In the genomic region with DNA sequence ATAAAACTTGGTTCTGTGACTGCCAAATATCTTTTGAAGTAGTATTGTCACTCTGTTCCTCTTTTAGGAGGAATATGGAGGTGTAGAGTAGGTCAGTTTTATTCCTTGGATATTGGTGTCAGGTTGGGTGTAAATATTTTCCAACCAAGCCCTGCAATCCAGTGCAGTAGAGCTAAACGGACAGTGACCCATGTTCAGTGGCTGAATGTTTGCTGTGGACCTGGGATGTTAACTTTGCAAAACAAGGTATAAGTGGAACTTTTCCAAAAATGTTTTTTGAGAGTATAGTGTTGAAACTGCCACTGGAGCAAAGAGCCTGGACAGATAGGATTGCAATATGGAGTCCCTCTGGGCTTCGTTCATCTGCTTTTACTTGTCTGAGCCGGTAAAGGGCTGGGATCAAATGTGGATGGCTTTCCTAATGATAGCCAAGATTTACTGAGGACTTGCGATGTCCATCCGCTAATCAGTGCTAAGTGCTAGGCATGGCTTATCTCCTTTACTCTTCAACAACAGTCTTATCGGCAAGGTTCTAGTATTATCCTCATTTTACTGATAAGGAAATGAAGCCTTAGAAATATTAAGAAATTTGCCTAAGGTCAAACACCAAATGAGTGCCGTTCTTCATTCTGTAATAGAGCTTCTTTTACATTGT, we compare ENCODE assay signal across 15 cellular contexts.
A peak's percentile ranks its signal among the peaks of the same experiment; 100 is the strongest.
DNase-seq lines count a peak whose midpoint lies in the region; ATAC-seq, FAIRE-seq and TF ChIP-seq lines count a peak whose summit lies in the region.
"Had no signal": no experiment of that assay in that cellular context is flagged by ENCODE, and none has a peak within 500 bp of the region (broad histone marks: within the 10 kb centered on the region; RNA-seq: fewer than 3 reads in every experiment).

No MANE protein-coding gene starts in this region.

- H3K9me1 ChIP-seq in K562 (ENCODE audit: control insufficient read depth, insufficient read depth, low read length) = no peaks in the 10 kb centered on the region

- H2AFZ ChIP-seq in HepG2 (ENCODE audit: low read length) (no peak overlapping the region), K562 (ENCODE audit: low read depth, low read length) (no peak overlapping the region)

- no peak overlapping the region for H3K27ac ChIP-seq in liver (ENCODE audit: low read depth in 1 of 2, low read length in 2 of 2)
- H3K27ac ChIP-seq in HepG2 (ENCODE audit: extremely low read length, insufficient read depth, low read length) = no peak overlapping the region
- H3K27ac ChIP-seq in K562 (ENCODE audit: extremely low read depth, low read depth, low read length) = no peak overlapping the region
- H3K27ac ChIP-seq: BLaER1 treated with 17β-estradiol and CSF1 and Interleukin-3, amounts not matched to agents 10 nM and 100 nM had no signal

- no peaks in the 10 kb centered on the region for H3K27me3 ChIP-seq in liver (ENCODE audit: control insufficient read depth in 4 of 4, insufficient read depth in 4 of 4, low read length in 3 of 4)
- H3K27me3 ChIP-seq in HepG2 (ENCODE audit: control insufficient read depth in 1 of 2, insufficient read depth in 2 of 2, low read length in 2 of 2) = peaks cover 0 to 3% of the 10 kb centered on the region in 2 experiments; a peak in 1 of 5 replicates
- no peaks in the 10 kb centered on the region for H3K27me3 ChIP-seq in K562 (ENCODE audit: control insufficient read depth in 2 of 2, insufficient read depth in 2 of 2, low read length in 2 of 2)
- H3K27me3 ChIP-seq: BLaER1 treated with 17β-estradiol and CSF1 and Interleukin-3, amounts not matched to agents 10 nM and 100 nM had no signal

- no peaks in the 10 kb centered on the region for H3K79me2 ChIP-seq in HepG2 (ENCODE audit: insufficient read depth, low read length)
- no peaks in the 10 kb centered on the region for H3K79me2 ChIP-seq in K562 (ENCODE audit: control insufficient read depth, insufficient read depth, low read length)

- no peaks in the 10 kb centered on the region for H4K20me1 ChIP-seq in HepG2 (ENCODE audit: insufficient read depth, low read length)
- no peaks in the 10 kb centered on the region for H4K20me1 ChIP-seq in K562 (replicated peaks; ENCODE audit: control insufficient read depth, insufficient read depth, low read length)
- H4K20me1 ChIP-seq: BLaER1 treated with 17β-estradiol and CSF1 and Interleukin-3, amounts not matched to agents 10 nM and 100 nM had no signal

- no peak for DNase-seq in HepG2 (ENCODE audit: low spot score)
- no peak for DNase-seq in K562 (ENCODE audit: extremely low read depth in 1 of 4, low spot score in 3 of 4)
- no peak for DNase-seq in mesothelial cell of epicardium (ENCODE audit: low spot score in 2 of 2, unreplicated experiment in 2 of 2)
- no peak for DNase-seq in progenitor cell of endocrine pancreas (ENCODE audit: low spot score, unreplicated experiment)
- no peak for DNase-seq in GM10248 (ENCODE audit: extremely low spot score)
- no peak for DNase-seq in globus pallidus (ENCODE audit: low spot score)
- DNase-seq: ACHN; CD4-positive, CD25-positive, alpha-beta regulatory T cell; DMS53 had no signal

- POLR2A ChIA-PET in HepG2 (lab: Yijun Ruan, JAX) (no interaction called here), K562 (lab: Yijun Ruan, JAX) (no interaction called here), GM10248 (lab: Yijun Ruan, JAX) (no interaction called here)

- H3K4me3 ChIP-seq in liver (ENCODE audit: low read depth in 1 of 3, low read length in 3 of 3) = no peak overlapping the region
- no peak overlapping the region for H3K4me3 ChIP-seq in HepG2 (replicated peaks in 1 of 3; ENCODE audit: insufficient read depth in 1 of 3, low read depth in 2 of 3, low read length in 3 of 3)
- H3K4me3 ChIP-seq in K562 = no peak overlapping the region
- H3K4me3 ChIP-seq: BLaER1 treated with 17β-estradiol and CSF1 and Interleukin-3, amounts not matched to agents 10 nM and 100 nM; GM12878 had no signal

- in situ Hi-C loops in HepG2 (cut with HindIII; ENCODE audit: extremely low pct_ligation_motif_present, low pct_unique_long_range_greater_than_20kb) = no loop called here
- in situ Hi-C loops in K562 (cut with MboI) = no loop called here

- no peak for FAIRE-seq in HepG2 (lab: Jason Lieb, UNC)
- FAIRE-seq in K562 (lab: Jason Lieb, UNC) = no peak
- FAIRE-seq: GM12878, GM18507, H54 had no signal

- ATAC-seq in HepG2 = no peak
- no peak for ATAC-seq in K562
- ATAC-seq: GM12878 had no signal

- intact Hi-C loops in HepG2 (cut with micrococcal nuclease; ENCODE audit: unreplicated experiment) (no loop called here), K562 (cut with micrococcal nuclease) (no loop called here)

- WGBS in liver = 58% methylated on average over 7 of the region's 7 CpGs
- WGBS in HepG2 (ENCODE audit: low lambda C conversion rate) = 16% methylated on average over 7 of the region's 7 CpGs
- WGBS in K562 (ENCODE audit: insufficient coverage, low coverage, missing lambda C conversion rate) = 13% methylated on average over 7 of the region's 7 CpGs

- H3K9ac ChIP-seq in liver (ENCODE audit: low read depth in 1 of 2, low read length in 2 of 2) (no peak overlapping the region), HepG2 (ENCODE audit: insufficient read depth, low read depth, low read length) (no peak overlapping the region), K562 (ENCODE audit: insufficient read depth in 1 of 2, low read depth in 2 of 2, low read length in 2 of 2) (no peak overlapping the region)
- H3K9ac ChIP-seq: BLaER1 treated with 17β-estradiol and CSF1 and Interleukin-3, amounts not matched to agents 10 nM and 100 nM had no signal

- TF ChIP-seq CTCF in liver (IDR thresholded peaks at IDR 0.05; ENCODE audit: low read depth, low read length, missing input control) (no peak), HepG2 (CRISPR knock-in tag; IDR thresholded peaks at IDR 0.05) (no peak), K562 (IDR thresholded peaks at IDR 0.05 in 2 of 3, conservative IDR thresholded peaks at IDR 0.05 in 1 of 3; ENCODE audit: insufficient read depth in 2 of 3, low read depth in 1 of 3, low read length in 3 of 3) (no peak), mesothelial cell of epicardium (IDR thresholded peaks at IDR 0.05; ENCODE audit: unreplicated experiment) (no peak), progenitor cell of endocrine pancreas (IDR thresholded peaks at IDR 0.05; ENCODE audit: unreplicated experiment) (no peak), GM10248 (IDR thresholded peaks at IDR 0.05; ENCODE audit: control extremely low read depth, extremely low read depth, low read depth, missing control alignments) (no peak)

- CTCF ChIA-PET in HepG2 (lab: Yijun Ruan, JAX; ENCODE audit: low intra/inter-chr PET ratio, low total read pairs) (no interaction called here), K562 (lab: Yijun Ruan, JAX; ENCODE audit: low intra/inter-chr PET ratio) (no interaction called here), GM10248 (lab: Yijun Ruan, JAX) (interaction anchor here (0.9 kb wide), 2 partner anchors 15 to 18 kb away, joined by 3 read pairs; no protein-coding TSS in a partner anchor)

- no peaks in the 10 kb centered on the region for H3K9me3 ChIP-seq in liver (ENCODE audit: control insufficient read depth in 4 of 4, low read length in 3 of 4)
- H3K9me3 ChIP-seq in HepG2 (ENCODE audit: low read length) = no peaks in the 10 kb centered on the region
- no peaks in the 10 kb centered on the region for H3K9me3 ChIP-seq in K562 (replicated peaks; ENCODE audit: control insufficient read depth, insufficient read depth, low read depth, low read length)

- H3K9me3 Mint-ChIP-seq in mesothelial cell of epicardium = peaks cover 9% of the 10 kb centered on the region
- H3K9me3 Mint-ChIP-seq in progenitor cell of endocrine pancreas (ENCODE audit: low read depth) = peaks cover 5% of the 10 kb centered on the region
- H3K9me3 Mint-ChIP-seq: CD4-positive, CD25-positive, alpha-beta regulatory T cell had no signal

- H3K4me1 ChIP-seq in liver (ENCODE audit: control insufficient read depth in 4 of 4, insufficient read depth in 4 of 4, low read length in 3 of 4) (peaks cover 0 to 3% (median 1%) of the 10 kb centered on the region in 4 donors), HepG2 (ENCODE audit: insufficient read depth, low read length) (no peaks in the 10 kb centered on the region), K562 (replicated peaks in 1 of 2; ENCODE audit: control insufficient read depth in 2 of 2, insufficient read depth in 2 of 2, low read length in 2 of 2) (peaks cover 10 to 21% of the 10 kb centered on the region in 2 experiments)

- H3K4me2 ChIP-seq in HepG2 (ENCODE audit: low read depth, low read length) (no peak overlapping the region), K562 (ENCODE audit: insufficient read depth, low read length) (no peak overlapping the region)
- H3K4me2 ChIP-seq: BLaER1 treated with 17β-estradiol and CSF1 and Interleukin-3, amounts not matched to agents 10 nM and 100 nM had no signal

- H3K36me3 Mint-ChIP-seq in mesothelial cell of epicardium (peaks cover 4% of the 10 kb centered on the region), progenitor cell of endocrine pancreas (ENCODE audit: insufficient read depth) (peaks cover 1% of the 10 kb centered on the region)
- H3K36me3 Mint-ChIP-seq: CD4-positive, CD25-positive, alpha-beta regulatory T cell; IgD-negative memory B cell had no signal

- H3K27me3 Mint-ChIP-seq in mesothelial cell of epicardium (ENCODE audit: low read depth) (no peaks in the 10 kb centered on the region), progenitor cell of endocrine pancreas (peaks cover 8% of the 10 kb centered on the region)
- H3K27me3 Mint-ChIP-seq: IgD-negative memory B cell had no signal

- H3K27ac Mint-ChIP-seq in mesothelial cell of epicardium (peak overlapping the region; percentile 7), progenitor cell of endocrine pancreas (no peak overlapping the region)
- H3K27ac Mint-ChIP-seq: IgD-negative memory B cell had no signal

- H3K4me3 Mint-ChIP-seq in mesothelial cell of epicardium (no peak overlapping the region), progenitor cell of endocrine pancreas (ENCODE audit: low read depth) (no peak overlapping the region)
- H3K4me3 Mint-ChIP-seq: CD4-positive, CD25-positive, alpha-beta regulatory T cell; IgD-negative memory B cell had no signal

- H3K36me3 ChIP-seq in liver (ENCODE audit: control insufficient read depth in 4 of 4, insufficient read depth in 3 of 4, low read depth in 1 of 4, low read length in 3 of 4) (no peaks in the 10 kb centered on the region), HepG2 (replicated peaks in 1 of 2; ENCODE audit: control insufficient read depth in 1 of 2, insufficient read depth in 2 of 2, low read length in 2 of 2) (no peaks in the 10 kb centered on the region), K562 (ENCODE audit: control insufficient read depth, insufficient read depth, low read length) (no peaks in the 10 kb centered on the region)
- H3K36me3 ChIP-seq: BLaER1 treated with 17β-estradiol and CSF1 and Interleukin-3, amounts not matched to agents 10 nM and 100 nM had no signal

- TF ChIP-seq POLR2A in HepG2 (IDR thresholded peaks at IDR 0.05; ENCODE audit: insufficient read depth in 1 of 2, low read depth in 2 of 2, low read length in 2 of 2) (no peak), K562 (conservative IDR thresholded peaks at IDR 0.05) (no peak)

- BruUV-seq in HepG2 (replicated peaks; lab: Mats Ljungman, UMichigan) (no TSS peak), K562 (replicated peaks; lab: Mats Ljungman, UMichigan) (no TSS peak)

- TF ChIP-seq EP300 in HepG2 (IDR thresholded peaks at IDR 0.05; ENCODE audit: low read depth in 2 of 2, low read length in 2 of 2) = no peak
- TF ChIP-seq EP300 in HepG2 (CRISPR knock-in tag; IDR thresholded peaks at IDR 0.05; ENCODE audit: borderline replicate concordance) = no peak
- TF ChIP-seq EP300 in K562 (IDR thresholded peaks at IDR 0.05; ENCODE audit: low read length) = no peak

- H3K4me1 Mint-ChIP-seq in mesothelial cell of epicardium (peaks cover 52% of the 10 kb centered on the region), progenitor cell of endocrine pancreas (ENCODE audit: low read depth) (peaks cover 8% of the 10 kb centered on the region)

- peak in 1 of 2 donors; percentile 10 for TF ChIP-seq RAD21 in liver (IDR thresholded peaks at IDR 0.05)
- TF ChIP-seq RAD21 in HepG2 (CRISPR knock-in tag; IDR thresholded peaks at IDR 0.05) = no peak
- no peak for TF ChIP-seq RAD21 in K562 (CRISPR knock-in tag; conservative IDR thresholded peaks at IDR 0.05 in 1 of 2, IDR thresholded peaks at IDR 0.05 in 1 of 2)
